9 cellular contexts compared by ENCODE assay signal in genomic region chr20:36199293-36200257, GRCh38. TPM values are rescaled to one million over a fixed set of nuclear protein-coding genes. Genes with fewer than 3 reads are reported as not detected.
DNase-seq lines count a peak whose midpoint lies in the region; ATAC-seq and TF ChIP-seq lines count a peak whose summit lies in the region.
"Had no signal": no experiment of that assay in that cellular context is flagged by ENCODE, and none has a peak within 500 bp of the region (broad histone marks: within the 10 kb centered on the region; RNA-seq: fewer than 3 reads in every experiment).

No MANE protein-coding gene starts in this region.

- H3K27me3 Mint-ChIP-seq in natural killer cell treated with Interleukin-12 subunit alpha and Interleukin-12 subunit beta and Interleukin-15 and Interleukin-18, amount 100 ng/mL, for 72 hours, result peaks cover 6 to 21% of the 10 kb centered on the region in 2 donors
- H3K27me3 Mint-ChIP-seq in stimulated activated memory B cell treated with anti-CD40 and anti-IgM and Interleukin-4, amounts not matched to agents 10 μg/mL and 1 μg/mL and 100 μg/mL, for 72 hours, result peaks cover 28% of the 10 kb centered on the region
- H3K27me3 Mint-ChIP-seq: activated naive CD4-positive, alpha-beta T cell treated with anti-CD3 and anti-CD28 coated beads, Interleukin-2, amount 50 U/mL, for 24 hours had no signal

- H3K4me3 Mint-ChIP-seq in natural killer cell treated with Interleukin-12 subunit alpha and Interleukin-12 subunit beta and Interleukin-15 and Interleukin-18, amount 100 ng/mL, for 72 hours, result no peak overlapping the region
- H3K4me3 Mint-ChIP-seq in stimulated activated memory B cell treated with anti-CD40 and anti-IgM and Interleukin-4, amounts not matched to agents 10 μg/mL and 1 μg/mL and 100 μg/mL, for 72 hours, result no peak overlapping the region
- H3K4me3 Mint-ChIP-seq: activated naive CD4-positive, alpha-beta T cell treated with anti-CD3 and anti-CD28 coated beads, Interleukin-2, amount 50 U/mL, for 24 hours had no signal

- ATAC-seq in PC-3 (peak; percentile 90), HG03469 (IDR thresholded peaks at IDR 0.05; ENCODE audit: unreplicated experiment) (no peak)
- ATAC-seq in natural killer cell treated with Interleukin-12 subunit alpha and Interleukin-12 subunit beta and Interleukin-15 and Interleukin-18, amount 100 ng/mL, for 72 hours, result peak; percentile 64 to 67
- peak; percentile 74 for ATAC-seq in stimulated activated memory B cell treated with anti-CD40 and anti-IgM and Interleukin-4, amounts not matched to agents 10 μg/mL and 1 μg/mL and 100 μg/mL, for 72 hours

- no peaks in the 10 kb centered on the region for H3F3A ChIP-seq in PC-3 (ENCODE audit: low read length, unreplicated experiment)

- DNase-seq in DMS153 treated with DMSO at 0.1 percent for 48 hours (lab: John Stamatoyannopoulos, UW; ENCODE audit: unreplicated experiment) (peak; percentile 73), KG1 (lab: John Stamatoyannopoulos, UW) (peak; percentile 67), PC-3 (peak; percentile 88), activated T-cell treated with anti-CD3 and anti-CD28 coated beads for 48 hours (ENCODE audit: low read depth) (peak; percentile 64), fibroblast of gingiva (ENCODE audit: low read depth) (peak; percentile 60)
- peak; percentile 81 for DNase-seq in natural killer cell treated with Interleukin-12 subunit alpha and Interleukin-12 subunit beta and Interleukin-15 and Interleukin-18, amount 100 ng/mL, for 72 hours (ENCODE audit: low spot score)

- CTCF ChIA-PET in PC-3 (lab: Charles Lee), result interaction anchor here (0.5 to 1.4 kb wide), 7 partner anchors 40 to 541 kb away, joined by 3 to 13 read pairs (median 3); no protein-coding TSS in a partner anchor

- H3K4me3 ChIP-seq in PC-3 (ENCODE audit: low read length), result no peak overlapping the region

- H3K9me3 ChIP-seq in PC-3 (ENCODE audit: low read length), result no peaks in the 10 kb centered on the region

- H3K27ac Mint-ChIP-seq in natural killer cell treated with Interleukin-12 subunit alpha and Interleukin-12 subunit beta and Interleukin-15 and Interleukin-18, amount 100 ng/mL, for 72 hours, result no peak overlapping the region
- H3K27ac Mint-ChIP-seq in stimulated activated memory B cell treated with anti-CD40 and anti-IgM and Interleukin-4, amounts not matched to agents 10 μg/mL and 1 μg/mL and 100 μg/mL, for 72 hours, result no peak overlapping the region
- H3K27ac Mint-ChIP-seq: activated naive CD4-positive, alpha-beta T cell treated with anti-CD3 and anti-CD28 coated beads, Interleukin-2, amount 50 U/mL, for 24 hours had no signal

- intact Hi-C loops in PC-3 (cut with micrococcal nuclease), result loop anchor here (1.0 kb wide), 2 partner anchors 43 to 207 kb away; no protein-coding TSS in a partner anchor

- no peaks in the 10 kb centered on the region for H3K9me2 ChIP-seq in PC-3 (replicated peaks; ENCODE audit: low read length)

- no peak overlapping the region for H3K4me2 ChIP-seq in PC-3 (ENCODE audit: low read length)

- no peaks in the 10 kb centered on the region for H3K36me3 Mint-ChIP-seq in natural killer cell treated with Interleukin-12 subunit alpha and Interleukin-12 subunit beta and Interleukin-15 and Interleukin-18, amount 100 ng/mL, for 72 hours
- H3K36me3 Mint-ChIP-seq in stimulated activated memory B cell treated with anti-CD40 and anti-IgM and Interleukin-4, amounts not matched to agents 10 μg/mL and 1 μg/mL and 100 μg/mL, for 72 hours, result no peaks in the 10 kb centered on the region
- H3K36me3 Mint-ChIP-seq: activated naive CD4-positive, alpha-beta T cell treated with anti-CD3 and anti-CD28 coated beads, Interleukin-2, amount 50 U/mL, for 24 hours had no signal

- H3K79me2 ChIP-seq in PC-3 (ENCODE audit: low read length), result no peaks in the 10 kb centered on the region

- TF ChIP-seq CTCF in PC-3 (conservative IDR thresholded peaks at IDR 0.05; ENCODE audit: low read depth, low read length), result peak; percentile 90

- no TSS peak for BruUV-seq in PC-3 (replicated peaks; lab: Mats Ljungman, UMichigan)

- H3K36me3 ChIP-seq in PC-3 (ENCODE audit: low read depth, low read length), result 0 out of 2 replicates have a peak, but pooled peaks cover 3% of the 10 kb centered on the region

- no peaks in the 10 kb centered on the region for H4K20me1 ChIP-seq in PC-3 (ENCODE audit: low read length)

- no peaks in the 10 kb centered on the region for H3K4me1 ChIP-seq in PC-3 (ENCODE audit: insufficient read depth, low read length)

- no peak overlapping the region for H3K27ac ChIP-seq in PC-3 (ENCODE audit: low read length)

- H3K27me3 ChIP-seq in PC-3 (ENCODE audit: low read length), result no peaks in the 10 kb centered on the region

- POLR2A ChIA-PET in PC-3 (lab: Charles Lee; ENCODE audit: unreplicated experiment), result interaction anchor here (0.5 kb wide), 1 partner anchor 52 kb away, joined by 7 read pairs; no protein-coding TSS in a partner anchor

- H3K9ac ChIP-seq in PC-3 (ENCODE audit: low read length), result no peak overlapping the region

- H3K9me3 Mint-ChIP-seq in natural killer cell treated with Interleukin-12 subunit alpha and Interleukin-12 subunit beta and Interleukin-15 and Interleukin-18, amount 100 ng/mL, for 72 hours, result no peaks in the 10 kb centered on the region
- H3K9me3 Mint-ChIP-seq in stimulated activated memory B cell treated with anti-CD40 and anti-IgM and Interleukin-4, amounts not matched to agents 10 μg/mL and 1 μg/mL and 100 μg/mL, for 72 hours, result no peaks in the 10 kb centered on the region
- H3K9me3 Mint-ChIP-seq: activated naive CD4-positive, alpha-beta T cell treated with anti-CD3 and anti-CD28 coated beads, Interleukin-2, amount 50 U/mL, for 24 hours had no signal

- no peak overlapping the region for H2AFZ ChIP-seq in PC-3 (ENCODE audit: low read length)

- H3K4me1 Mint-ChIP-seq in natural killer cell treated with Interleukin-12 subunit alpha and Interleukin-12 subunit beta and Interleukin-15 and Interleukin-18, amount 100 ng/mL, for 72 hours (ENCODE audit: low read depth in 2 of 2), result peaks cover 5 to 9% of the 10 kb centered on the region in 2 donors
- peaks cover 15% of the 10 kb centered on the region for H3K4me1 Mint-ChIP-seq in stimulated activated memory B cell treated with anti-CD40 and anti-IgM and Interleukin-4, amounts not matched to agents 10 μg/mL and 1 μg/mL and 100 μg/mL, for 72 hours

RNA-seq across cellular contexts. Expression of gene AAR2, which starts 36.7 kb away (rescaled TPM):
- 39.4 and 41.1 TPM in 2 replicates for total RNA-seq in PC-3 (2014; rRNA removed)
- 10 to 100 TPM; 33.3 to 38.0 TPM for total RNA-seq in natural killer cell treated with Interleukin-12 subunit alpha and Interleukin-12 subunit beta and Interleukin-15 and Interleukin-18, amount 100 ng/mL, for 72 hours

RNA-seq across cellular contexts. Expression of gene EPB41L1, which starts 45.0 kb away (rescaled TPM):
- total RNA-seq in PC-3 (2014; rRNA removed), result 48.2 and 53.0 TPM in 2 replicates
- under 1 TPM in 1 of 2 donors, not detected in 1; 0.21 TPM for total RNA-seq in natural killer cell treated with Interleukin-12 subunit alpha and Interleukin-12 subunit beta and Interleukin-15 and Interleukin-18, amount 100 ng/mL, for 72 hours

Comparison
In these comparisons a context has a peak if more than half of its experiments do, and no peak if none do; other contexts are left out.
1. RNA of gene EPB41L1, which starts 45.0 kb away (total RNA-seq): 48.2 to 53.0 TPM in PC-3; 0.21 TPM in natural killer cell treated with Interleukin-12 subunit alpha and Interleukin-12 subunit beta and Interleukin-15 and Interleukin-18, amount 100 ng/mL, for 72 hours; every median in the first group is over 10 times any median in the second.
2. Peak in every context shown above with its lines, with median percentiles within 50 percentile points of each other: DNase-seq.